9 cellular contexts compared by ENCODE assay signal in genomic region chr3:52820741-52821140, GRCh38. TPM values are rescaled to one million over a fixed set of nuclear protein-coding genes. Genes with fewer than 3 reads are reported as not detected.
DNase-seq lines count a peak whose midpoint lies in the region; ATAC-seq, FAIRE-seq and TF ChIP-seq lines count a peak whose summit lies in the region.
"Had no signal": no experiment of that assay in that cellular context is flagged by ENCODE, and none has a peak within 500 bp of the region (broad histone marks: within the 10 kb centered on the region; RNA-seq: fewer than 3 reads in every experiment).

No MANE protein-coding gene starts in this region.

- TF ChIP-seq RAD21 in HepG2 (CRISPR knock-in tag; IDR thresholded peaks at IDR 0.05), result peak; percentile 61

- H3K9ac ChIP-seq in DND-41 (ENCODE audit: low read depth, low read length), result no peak overlapping the region
- no peak overlapping the region for H3K9ac ChIP-seq in HepG2 (ENCODE audit: insufficient read depth, low read depth, low read length)

- no peaks in the 10 kb centered on the region for H3K36me3 ChIP-seq in DND-41 (ENCODE audit: insufficient read depth, low read length)
- H3K36me3 ChIP-seq in HepG2 (replicated peaks in 1 of 2; ENCODE audit: control insufficient read depth in 1 of 2, insufficient read depth in 2 of 2, low read length in 2 of 2), result no peaks in the 10 kb centered on the region

- no peak overlapping the region for H3K27ac Mint-ChIP-seq in activated naive CD4-positive, alpha-beta T cell treated with anti-CD3 and anti-CD28 coated beads, Interleukin-2, amount 50 U/mL, for 72 hours

- FAIRE-seq in HepG2 (lab: Jason Lieb, UNC), result peak; percentile 76

- H2AFZ ChIP-seq in DND-41 (ENCODE audit: low read depth, low read length) (no peak overlapping the region), HepG2 (ENCODE audit: low read length) (no peak overlapping the region)

- ATAC-seq in DND-41 (ENCODE audit: insufficient read depth, low read depth) (peak; percentile 65), HepG2 (peak; percentile 77), HG03442 (IDR thresholded peaks at IDR 0.05; ENCODE audit: unreplicated experiment) (no peak), HG03469 (IDR thresholded peaks at IDR 0.05; ENCODE audit: unreplicated experiment) (no peak)
- peak; percentile 61 to 63 for ATAC-seq in activated naive CD4-positive, alpha-beta T cell treated with anti-CD3 and anti-CD28 coated beads, Interleukin-2, amount 50 U/mL, for 72 hours

- in situ Hi-C loops in HepG2 (cut with HindIII; ENCODE audit: extremely low pct_ligation_motif_present, low pct_unique_long_range_greater_than_20kb), result loop anchor here (5.0 kb wide), 1 partner anchor 73 kb away; no protein-coding TSS in a partner anchor

- TF ChIP-seq EP300 in HepG2 (IDR thresholded peaks at IDR 0.05; ENCODE audit: low read depth in 2 of 2, low read length in 2 of 2) (no peak), HepG2 (CRISPR knock-in tag; IDR thresholded peaks at IDR 0.05; ENCODE audit: borderline replicate concordance) (no peak)

- H3K4me2 ChIP-seq in DND-41 (ENCODE audit: insufficient read depth, low read length) (no peak overlapping the region), HepG2 (ENCODE audit: low read depth, low read length) (no peak overlapping the region)

- H3K27ac ChIP-seq in DND-41 (ENCODE audit: low read length) (no peak overlapping the region), HepG2 (ENCODE audit: extremely low read length, insufficient read depth, low read length) (no peak overlapping the region), substantia nigra (ENCODE audit: low read depth, low read length, poor library complexity, severe bottlenecking) (no peak overlapping the region)
- H3K27ac ChIP-seq: SK-N-MC had no signal

- WGBS in HepG2 (ENCODE audit: low lambda C conversion rate), result 61% methylated on average over 5 of the region's 10 CpGs

- CTCF ChIA-PET in HEK293T (lab: Yijun Ruan, JAX), result interaction anchor here (0.6 to 2.2 kb wide), 17 partner anchors 9 to 720 kb away, joined by 3 to 12 read pairs (median 4); no protein-coding TSS in a partner anchor
- CTCF ChIA-PET in HepG2 (lab: Yijun Ruan, JAX; ENCODE audit: low intra/inter-chr PET ratio, low total read pairs), result interaction anchor here (1.7 kb wide), 1 partner anchor 78 kb away, joined by 13 read pairs; no protein-coding TSS in a partner anchor

- H3K79me2 ChIP-seq in DND-41 (ENCODE audit: insufficient read depth, low read length) (no peaks in the 10 kb centered on the region), HepG2 (ENCODE audit: insufficient read depth, low read length) (no peaks in the 10 kb centered on the region)

- POLR2A ChIA-PET in HEK293T (lab: Yijun Ruan, JAX) (interaction anchor here (1.4 kb wide), 1 partner anchor 50 kb away, joined by 10 read pairs; the partner anchor contains the start of gene NEK4), HepG2 (lab: Yijun Ruan, JAX) (interaction anchor here (0.6 to 1.6 kb wide), 8 partner anchors 9 to 535 kb away, joined by 3 to 15 read pairs (median 4); partner anchors contain the start of genes GLT8D1, ITIH3 and SPCS1)

- TF ChIP-seq CTCF in DND-41 (IDR thresholded peaks at IDR 0.05; ENCODE audit: borderline replicate concordance, extremely low read depth, low read length, poor library complexity, severe bottlenecking) (peak; percentile 61), HepG2 (CRISPR knock-in tag; IDR thresholded peaks at IDR 0.05) (peak; percentile 92)

- TF ChIP-seq POLR2A in HepG2 (IDR thresholded peaks at IDR 0.05; ENCODE audit: insufficient read depth in 1 of 2, low read depth in 2 of 2, low read length in 2 of 2), result no peak

- intact Hi-C loops in HepG2 (cut with micrococcal nuclease; ENCODE audit: unreplicated experiment), result loop anchor here (2.0 to 10.0 kb wide), 2 partner anchors 46 to 78 kb away; partner anchors contain the start of genes ITIH1 and NEK4

- H3K9me3 ChIP-seq in DND-41 (ENCODE audit: insufficient read depth, low read length, severe bottlenecking) (no peaks in the 10 kb centered on the region), HepG2 (ENCODE audit: low read length) (no peaks in the 10 kb centered on the region)

- H3K4me3 ChIP-seq in DND-41 (ENCODE audit: low read depth in 1 of 2, low read length in 2 of 2) (no peak overlapping the region), HepG2 (replicated peaks in 1 of 3; ENCODE audit: insufficient read depth in 1 of 3, low read depth in 2 of 3, low read length in 3 of 3) (no peak overlapping the region)
- H3K4me3 ChIP-seq: SK-N-MC had no signal

- no peaks in the 10 kb centered on the region for H3K27me3 ChIP-seq in DND-41 (ENCODE audit: insufficient read depth, low read length, poor library complexity)
- H3K27me3 ChIP-seq in HepG2 (ENCODE audit: control insufficient read depth in 1 of 2, insufficient read depth in 2 of 2, low read length in 2 of 2), result no peaks in the 10 kb centered on the region

- H3K4me1 ChIP-seq in DND-41 (ENCODE audit: insufficient read depth, low read length) (no peaks in the 10 kb centered on the region), HepG2 (ENCODE audit: insufficient read depth, low read length) (peaks cover 52% of the 10 kb centered on the region)

- H3K36me3 Mint-ChIP-seq in activated naive CD4-positive, alpha-beta T cell treated with anti-CD3 and anti-CD28 coated beads, Interleukin-2, amount 50 U/mL, for 72 hours, result no peaks in the 10 kb centered on the region

- H4K20me1 ChIP-seq in DND-41 (ENCODE audit: insufficient read depth, low read length) (no peaks in the 10 kb centered on the region), HepG2 (ENCODE audit: insufficient read depth, low read length) (no peaks in the 10 kb centered on the region)

- no peaks in the 10 kb centered on the region for H3K9me3 Mint-ChIP-seq in activated naive CD4-positive, alpha-beta T cell treated with anti-CD3 and anti-CD28 coated beads, Interleukin-2, amount 50 U/mL, for 72 hours

- DNase-seq in DND-41, result peak; percentile 20
- peak; percentile 78 for DNase-seq in HEK293T (ENCODE audit: extremely low spot score)
- DNase-seq in activated naive CD4-positive, alpha-beta T cell treated with anti-CD3 and anti-CD28 coated beads, Interleukin-2, amount 50 U/mL, for 72 hours (ENCODE audit: low spot score in 2 of 2), result peak in 1 of 2 donors; percentile 38
- DNase-seq in HepG2 (ENCODE audit: low spot score), result peak; percentile 51
- no peak for DNase-seq in DMS153 (lab: John Stamatoyannopoulos, UW)
- DNase-seq in substantia nigra (lab: John Stamatoyannopoulos, UW), result no peak

- no TSS peak for BruUV-seq in HepG2 (replicated peaks; lab: Mats Ljungman, UMichigan)

RNA-seq across cellular contexts. Expression of gene ITIH4, which starts 9.7 kb away (rescaled TPM):
- 10 to 100 TPM in 1 of 2 donors, 1 to 10 TPM in 1; 1.5 to 16.5 TPM for total RNA-seq in activated naive CD4-positive, alpha-beta T cell treated with anti-CD3 and anti-CD28 coated beads, Interleukin-2, amount 50 U/mL, for 72 hours
- 1.5 and 5.3 TPM in 2 replicates for total RNA-seq in HepG2 (2016; rRNA removed; fragmentation: Illumina TruSeq; extraction: Trizol)
- 1.1 and 1.6 TPM in 2 replicates for total RNA-seq in HepG2 (2016; cell fraction: cytosol; rRNA removed; fragmentation: Illumina TruSeq; extraction: Trizol; ENCODE audit: low read depth)
- total RNA-seq in HepG2 (2016; cell fraction: insoluble cytoplasmic fraction; rRNA removed; fragmentation: Illumina TruSeq; extraction: Trizol), result 2.2 and 6.6 TPM in 2 replicates
- 1.0 and 2.3 TPM in 2 replicates for total RNA-seq in HepG2 (2016; cell fraction: membrane; rRNA removed; fragmentation: Illumina TruSeq; extraction: Trizol)
- 6.0 and 8.7 TPM in 2 replicates for total RNA-seq in HepG2 (2016; cell fraction: nucleus; rRNA removed; fragmentation: Illumina TruSeq; extraction: Trizol)
- polyA plus RNA-seq in HepG2 (2011; rRNA removed), result 2.7 and 3.7 TPM in 2 replicates
- 1.1 and 1.6 TPM in 2 replicates for polyA plus RNA-seq in HepG2 (2011; cell fraction: cytosol; rRNA removed)
- polyA plus RNA-seq in HepG2 (2011; cell fraction: nucleus; rRNA removed), result 6.7 and 7.2 TPM in 2 replicates
- polyA plus RNA-seq in HepG2 (2012), result 0.95 TPM in 1 of 2 replicates, not detected in the other
- 0.76 and 1.1 TPM in 2 replicates for polyA plus RNA-seq in HepG2 (2016; cell fraction: cytosol; fragmentation: Illumina TruSeq; extraction: Trizol; ENCODE audit: low read depth)
- polyA plus RNA-seq in HepG2 (2016; cell fraction: insoluble cytoplasmic fraction; fragmentation: Illumina TruSeq; extraction: Trizol; ENCODE audit: low read depth), result 1.3 and 1.6 TPM in 2 replicates
- polyA plus RNA-seq in HepG2 (2016; cell fraction: membrane; fragmentation: Illumina TruSeq; extraction: Trizol; ENCODE audit: low read depth), result 1.2 and 1.4 TPM in 2 replicates
- polyA plus RNA-seq in HepG2 (2016; cell fraction: nucleus; fragmentation: Illumina TruSeq; extraction: Trizol; ENCODE audit: insufficient read depth, low read depth), result 10.2 and 12.6 TPM in 2 replicates
- polyA minus RNA-seq in HepG2 (2011; rRNA and poly(A)+ RNA removed; ENCODE audit: low replicate concordance), result 1.8 and 2.5 TPM in 2 replicates
- polyA minus RNA-seq in HepG2 (2011; cell fraction: cytosol; rRNA and poly(A)+ RNA removed), result 0.59 and 0.97 TPM in 2 replicates
- polyA minus RNA-seq in HepG2 (2011; cell fraction: nucleus; rRNA and poly(A)+ RNA removed), result 0.64 and 2.5 TPM in 2 replicates

RNA-seq across cellular contexts. Expression of gene MUSTN1, which starts 14.1 kb away (rescaled TPM):
- total RNA-seq in activated naive CD4-positive, alpha-beta T cell treated with anti-CD3 and anti-CD28 coated beads, Interleukin-2, amount 50 U/mL, for 72 hours, result 1 to 10 TPM in 1 of 2 donors, under 1 TPM in 1; 0.51 to 3.6 TPM
- total RNA-seq in HepG2 (2016; rRNA removed; fragmentation: Illumina TruSeq; extraction: Trizol), result 1.3 and 1.4 TPM in 2 replicates
- 1.1 TPM in 1 of 2 replicates, not detected in the other for total RNA-seq in HepG2 (2016; cell fraction: cytosol; rRNA removed; fragmentation: Illumina TruSeq; extraction: Trizol; ENCODE audit: low read depth)
- 1.8 and 2.0 TPM in 2 replicates for total RNA-seq in HepG2 (2016; cell fraction: insoluble cytoplasmic fraction; rRNA removed; fragmentation: Illumina TruSeq; extraction: Trizol)
- total RNA-seq in HepG2 (2016; cell fraction: membrane; rRNA removed; fragmentation: Illumina TruSeq; extraction: Trizol), result 0.62 and 1.3 TPM in 2 replicates
- 1.5 and 1.8 TPM in 2 replicates for total RNA-seq in HepG2 (2016; cell fraction: nucleus; rRNA removed; fragmentation: Illumina TruSeq; extraction: Trizol)
- 0.60 and 0.84 TPM in 2 replicates for polyA plus RNA-seq in HepG2 (2011; rRNA removed)
- polyA plus RNA-seq in HepG2 (2011; cell fraction: cytosol; rRNA removed), result 0.46 and 0.76 TPM in 2 replicates
- 8.5 TPM in 2 replicates for polyA plus RNA-seq in HepG2 (2011; cell fraction: nucleus; rRNA removed)
- polyA plus RNA-seq in HepG2 (2012), result 0.59 and 1.6 TPM in 2 replicates
- polyA plus RNA-seq in HepG2 (2016; cell fraction: cytosol; fragmentation: Illumina TruSeq; extraction: Trizol; ENCODE audit: low read depth), result 0.95 and 1.2 TPM in 2 replicates
- 1.7 and 2.2 TPM in 2 replicates for polyA plus RNA-seq in HepG2 (2016; cell fraction: insoluble cytoplasmic fraction; fragmentation: Illumina TruSeq; extraction: Trizol; ENCODE audit: low read depth)
- polyA plus RNA-seq in HepG2 (2016; cell fraction: membrane; fragmentation: Illumina TruSeq; extraction: Trizol; ENCODE audit: low read depth), result 0.33 and 0.93 TPM in 2 replicates
- polyA plus RNA-seq in HepG2 (2016; cell fraction: nucleus; fragmentation: Illumina TruSeq; extraction: Trizol; ENCODE audit: insufficient read depth, low read depth), result 4.6 and 6.7 TPM in 2 replicates
- polyA minus RNA-seq in HepG2 (2011; rRNA and poly(A)+ RNA removed; ENCODE audit: low replicate concordance), result 0.54 TPM in 1 of 2 replicates, not detected in the other
- not detected in 2 replicates for polyA minus RNA-seq in HepG2 (2011; cell fraction: cytosol; rRNA and poly(A)+ RNA removed)
- not detected in 2 replicates for polyA minus RNA-seq in HepG2 (2011; cell fraction: nucleus; rRNA and poly(A)+ RNA removed)

RNA-seq across cellular contexts. Expression of gene ITIH3, which starts 26.1 kb away (rescaled TPM):
- not detected for total RNA-seq in activated naive CD4-positive, alpha-beta T cell treated with anti-CD3 and anti-CD28 coated beads, Interleukin-2, amount 50 U/mL, for 72 hours
- total RNA-seq in HepG2 (2016; rRNA removed; fragmentation: Illumina TruSeq; extraction: Trizol), result 38.9 and 105 TPM in 2 replicates
- total RNA-seq in HepG2 (2016; cell fraction: cytosol; rRNA removed; fragmentation: Illumina TruSeq; extraction: Trizol; ENCODE audit: low read depth), result 10.8 and 12.0 TPM in 2 replicates
- 37.6 and 103 TPM in 2 replicates for total RNA-seq in HepG2 (2016; cell fraction: insoluble cytoplasmic fraction; rRNA removed; fragmentation: Illumina TruSeq; extraction: Trizol)
- 14.7 and 16.8 TPM in 2 replicates for total RNA-seq in HepG2 (2016; cell fraction: membrane; rRNA removed; fragmentation: Illumina TruSeq; extraction: Trizol)
- total RNA-seq in HepG2 (2016; cell fraction: nucleus; rRNA removed; fragmentation: Illumina TruSeq; extraction: Trizol), result 132 and 140 TPM in 2 replicates
- polyA plus RNA-seq in HepG2 (2011; rRNA removed), result 632 and 1,233 TPM in 2 replicates
- 347 and 666 TPM in 2 replicates for polyA plus RNA-seq in HepG2 (2011; cell fraction: cytosol; rRNA removed)
- 3,464 and 4,379 TPM in 2 replicates for polyA plus RNA-seq in HepG2 (2011; cell fraction: nucleus; rRNA removed)
- 718 and 962 TPM in 2 replicates for polyA plus RNA-seq in HepG2 (2012)
- 7.0 and 7.3 TPM in 2 replicates for polyA plus RNA-seq in HepG2 (2016; cell fraction: cytosol; fragmentation: Illumina TruSeq; extraction: Trizol; ENCODE audit: low read depth)
- polyA plus RNA-seq in HepG2 (2016; cell fraction: insoluble cytoplasmic fraction; fragmentation: Illumina TruSeq; extraction: Trizol; ENCODE audit: low read depth), result 31.3 and 36.2 TPM in 2 replicates
- 10.3 TPM in 2 replicates for polyA plus RNA-seq in HepG2 (2016; cell fraction: membrane; fragmentation: Illumina TruSeq; extraction: Trizol; ENCODE audit: low read depth)
- polyA plus RNA-seq in HepG2 (2016; cell fraction: nucleus; fragmentation: Illumina TruSeq; extraction: Trizol; ENCODE audit: insufficient read depth, low read depth), result 273 and 284 TPM in 2 replicates
- 0.26 and 415 TPM in 2 replicates for polyA minus RNA-seq in HepG2 (2011; rRNA and poly(A)+ RNA removed; ENCODE audit: low replicate concordance)
- 134 and 348 TPM in 2 replicates for polyA minus RNA-seq in HepG2 (2011; cell fraction: cytosol; rRNA and poly(A)+ RNA removed)
- 662 and 1,024 TPM in 2 replicates for polyA minus RNA-seq in HepG2 (2011; cell fraction: nucleus; rRNA and poly(A)+ RNA removed)

RNA-seq across cellular contexts. Expression of gene ITIH1, which starts 43.3 kb away (rescaled TPM):
- not detected for total RNA-seq in activated naive CD4-positive, alpha-beta T cell treated with anti-CD3 and anti-CD28 coated beads, Interleukin-2, amount 50 U/mL, for 72 hours
- 9.8 and 12.3 TPM in 2 replicates for total RNA-seq in HepG2 (2016; rRNA removed; fragmentation: Illumina TruSeq; extraction: Trizol)
- 7.6 and 10.0 TPM in 2 replicates for total RNA-seq in HepG2 (2016; cell fraction: cytosol; rRNA removed; fragmentation: Illumina TruSeq; extraction: Trizol; ENCODE audit: low read depth)
- 7.8 and 12.6 TPM in 2 replicates for total RNA-seq in HepG2 (2016; cell fraction: insoluble cytoplasmic fraction; rRNA removed; fragmentation: Illumina TruSeq; extraction: Trizol)
- total RNA-seq in HepG2 (2016; cell fraction: membrane; rRNA removed; fragmentation: Illumina TruSeq; extraction: Trizol), result 10.1 and 13.2 TPM in 2 replicates
- 10.1 and 14.4 TPM in 2 replicates for total RNA-seq in HepG2 (2016; cell fraction: nucleus; rRNA removed; fragmentation: Illumina TruSeq; extraction: Trizol)
- polyA plus RNA-seq in HepG2 (2011; rRNA removed), result 19.6 and 46.5 TPM in 2 replicates
- 19.0 and 27.6 TPM in 2 replicates for polyA plus RNA-seq in HepG2 (2011; cell fraction: cytosol; rRNA removed)
- polyA plus RNA-seq in HepG2 (2011; cell fraction: nucleus; rRNA removed), result 84.4 and 124 TPM in 2 replicates
- 39.9 and 42.6 TPM in 2 replicates for polyA plus RNA-seq in HepG2 (2012)
- 8.5 and 8.8 TPM in 2 replicates for polyA plus RNA-seq in HepG2 (2016; cell fraction: cytosol; fragmentation: Illumina TruSeq; extraction: Trizol; ENCODE audit: low read depth)
- polyA plus RNA-seq in HepG2 (2016; cell fraction: insoluble cytoplasmic fraction; fragmentation: Illumina TruSeq; extraction: Trizol; ENCODE audit: low read depth), result 9.1 and 10.1 TPM in 2 replicates
- polyA plus RNA-seq in HepG2 (2016; cell fraction: membrane; fragmentation: Illumina TruSeq; extraction: Trizol; ENCODE audit: low read depth), result 8.5 and 11.6 TPM in 2 replicates
- polyA plus RNA-seq in HepG2 (2016; cell fraction: nucleus; fragmentation: Illumina TruSeq; extraction: Trizol; ENCODE audit: insufficient read depth, low read depth), result 21.9 and 26.1 TPM in 2 replicates
- 17.9 TPM in 1 of 2 replicates, not detected in the other for polyA minus RNA-seq in HepG2 (2011; rRNA and poly(A)+ RNA removed; ENCODE audit: low replicate concordance)
- polyA minus RNA-seq in HepG2 (2011; cell fraction: cytosol; rRNA and poly(A)+ RNA removed), result 5.0 and 10.8 TPM in 2 replicates
- 9.7 and 16.8 TPM in 2 replicates for polyA minus RNA-seq in HepG2 (2011; cell fraction: nucleus; rRNA and poly(A)+ RNA removed)

RNA-seq across cellular contexts. Expression of gene NEK4, which starts 50.0 kb away (rescaled TPM):
- 10 to 100 TPM in 1 of 2 donors, 1 to 10 TPM in 1; 3.2 to 19.9 TPM for total RNA-seq in activated naive CD4-positive, alpha-beta T cell treated with anti-CD3 and anti-CD28 coated beads, Interleukin-2, amount 50 U/mL, for 72 hours
- total RNA-seq in HepG2 (2016; rRNA removed; fragmentation: Illumina TruSeq; extraction: Trizol), result 38.0 and 38.5 TPM in 2 replicates
- total RNA-seq in HepG2 (2016; cell fraction: cytosol; rRNA removed; fragmentation: Illumina TruSeq; extraction: Trizol; ENCODE audit: low read depth), result 18.0 and 19.7 TPM in 2 replicates
- total RNA-seq in HepG2 (2016; cell fraction: insoluble cytoplasmic fraction; rRNA removed; fragmentation: Illumina TruSeq; extraction: Trizol), result 34.9 and 36.4 TPM in 2 replicates
- 51.1 and 53.4 TPM in 2 replicates for total RNA-seq in HepG2 (2016; cell fraction: membrane; rRNA removed; fragmentation: Illumina TruSeq; extraction: Trizol)
- total RNA-seq in HepG2 (2016; cell fraction: nucleus; rRNA removed; fragmentation: Illumina TruSeq; extraction: Trizol), result 26.1 and 33.6 TPM in 2 replicates
- polyA plus RNA-seq in HepG2 (2011; rRNA removed), result 16.5 and 16.7 TPM in 2 replicates
- polyA plus RNA-seq in HepG2 (2011; cell fraction: cytosol; rRNA removed), result 8.4 and 11.3 TPM in 2 replicates
- 13.6 and 17.2 TPM in 2 replicates for polyA plus RNA-seq in HepG2 (2011; cell fraction: nucleus; rRNA removed)
- polyA plus RNA-seq in HepG2 (2012), result 13.3 and 14.9 TPM in 2 replicates
- polyA plus RNA-seq in HepG2 (2016; cell fraction: cytosol; fragmentation: Illumina TruSeq; extraction: Trizol; ENCODE audit: low read depth), result 8.7 and 9.1 TPM in 2 replicates
- polyA plus RNA-seq in HepG2 (2016; cell fraction: insoluble cytoplasmic fraction; fragmentation: Illumina TruSeq; extraction: Trizol; ENCODE audit: low read depth), result 27.2 and 31.1 TPM in 2 replicates
- polyA plus RNA-seq in HepG2 (2016; cell fraction: membrane; fragmentation: Illumina TruSeq; extraction: Trizol; ENCODE audit: low read depth), result 22.7 and 22.9 TPM in 2 replicates
- polyA plus RNA-seq in HepG2 (2016; cell fraction: nucleus; fragmentation: Illumina TruSeq; extraction: Trizol; ENCODE audit: insufficient read depth, low read depth), result 31.4 and 31.8 TPM in 2 replicates
- polyA minus RNA-seq in HepG2 (2011; rRNA and poly(A)+ RNA removed; ENCODE audit: low replicate concordance), result 8.2 and 15.1 TPM in 2 replicates
- polyA minus RNA-seq in HepG2 (2011; cell fraction: cytosol; rRNA and poly(A)+ RNA removed), result 12.0 and 14.8 TPM in 2 replicates
- 31.7 and 49.4 TPM in 2 replicates for polyA minus RNA-seq in HepG2 (2011; cell fraction: nucleus; rRNA and poly(A)+ RNA removed)

Comparison
In these comparisons a context has a peak if more than half of its experiments do, and no peak if none do; other contexts are left out.
1. ATAC-seq: peak in DND-41 (single experiment), activated naive CD4-positive, alpha-beta T cell treated with anti-CD3 and anti-CD28 coated beads, Interleukin-2, amount 50 U/mL, for 72 hours (2 of 2) and HepG2 (single experiment); none in HG03442 (single experiment) and HG03469 (single experiment).
2. DNase-seq: peak in DND-41 (single experiment), HEK293T (single experiment) and HepG2 (single experiment); none in DMS153 (single experiment) and substantia nigra (0 of 49).
3. RNA of gene ITIH3, which starts 26.1 kb away (total RNA-seq): 10.8 to 140 TPM in HepG2; not detected in activated naive CD4-positive, alpha-beta T cell treated with anti-CD3 and anti-CD28 coated beads, Interleukin-2, amount 50 U/mL, for 72 hours; every median in the first group is over 10 times any median in the second.